ENCODE assay signal across 9 cellular contexts in genomic region chr7:114554781-114555537, GRCh38.
DNase-seq lines count a peak whose midpoint lies in the region; ATAC-seq and TF ChIP-seq lines count a peak whose summit lies in the region.
"Had no signal": no experiment of that assay in that cellular context is flagged by ENCODE, and none has a peak within 500 bp of the region (broad histone marks: within the 10 kb centered on the region; RNA-seq: fewer than 3 reads in every experiment).

No MANE protein-coding gene starts in this region.

- H3K27me3 ChIP-seq in ascending aorta: no peaks in the 10 kb centered on the region

- intact Hi-C loops in ascending aorta (cut with DNase I): no loop called here

- H3K4me1 ChIP-seq in ascending aorta: no peaks in the 10 kb centered on the region

- no peaks in the 10 kb centered on the region for H3K9me3 ChIP-seq in ascending aorta

- no peaks in the 10 kb centered on the region for H3K36me3 ChIP-seq in ascending aorta

- ATAC-seq in GM18519 (IDR thresholded peaks at IDR 0.05; ENCODE audit: low FRiP score, unreplicated experiment): peak; percentile 60
- ATAC-seq in HG02588 (IDR thresholded peaks at IDR 0.05; ENCODE audit: unreplicated experiment): peak; percentile 74

- H3K27ac ChIP-seq in ascending aorta: no peak overlapping the region

- DNase-seq in NCI-H2029 treated with DMSO at 0.1 percent for 48 hours (lab: John Stamatoyannopoulos, UW) (peak; percentile 40), glomerular visceral epithelial cell (ENCODE audit: extremely low spot score) (peak; percentile 34), ascending aorta (ENCODE audit: low spot score in 2 of 2) (no peak), NCI-H1092 (lab: John Stamatoyannopoulos, UW) (no peak), midbrain (lab: John Stamatoyannopoulos, UW) (no peak), iPS-NIHi11 (ENCODE audit: low spot score) (no peak)
- DNase-seq: occipital lobe had no signal

- H3K4me3 ChIP-seq in ascending aorta: no peak overlapping the region

- TF ChIP-seq CTCF in ascending aorta (IDR thresholded peaks at IDR 0.05): no peak

Comparison
In these comparisons a context has a peak if more than half of its experiments do, and no peak if none do; other contexts are left out.
1. DNase-seq: peak in NCI-H2029 treated with DMSO at 0.1 percent for 48 hours (single experiment) and glomerular visceral epithelial cell (single experiment); none in ascending aorta (0 of 2), NCI-H1092 (single experiment), midbrain (single experiment) and iPS-NIHi11 (single experiment).